21 cellular contexts compared by ENCODE assay signal in genomic region chr16:12793120-12793889, GRCh38.
"Had no signal": no experiment of that assay in that cellular context is flagged by ENCODE, and none has a peak within 500 bp of the region (broad histone marks: within the 10 kb centered on the region; RNA-seq: fewer than 3 reads in every experiment).

No MANE protein-coding gene starts in this region.

- H3K4me3 Mint-ChIP-seq: activated CD4-positive, alpha-beta memory T cell treated with anti-CD3 and anti-CD28 coated beads, Interleukin-2, amount 10 ng/mL, durations not matched to agents 7 days and 5 days; activated CD4-positive, alpha-beta T cell treated with anti-CD3 and anti-CD28 coated beads, Interleukin-2, amount 10 ng/mL, durations not matched to agents 24 days and 14 days; activated naive CD4-positive, alpha-beta T cell treated with anti-CD3 and anti-CD28 coated beads for 36 hours; activated naive CD8-positive, alpha-beta T cell treated with anti-CD3 and anti-CD28 coated beads, Interleukin-2, amount 50 U/mL, for 24 hours; activated T-cell treated with anti-CD3 and anti-CD28 coated beads, Interleukin-2, amount 50 U/mL, for 72 hours; mesothelial cell of epicardium; naive thymus-derived CD8-positive, alpha-beta T cell; type B pancreatic cell had no signal

- H3K27ac Mint-ChIP-seq: activated CD4-positive, alpha-beta memory T cell treated with anti-CD3 and anti-CD28 coated beads, Interleukin-2, amount 10 ng/mL, durations not matched to agents 7 days and 5 days; activated CD4-positive, alpha-beta T cell treated with anti-CD3 and anti-CD28 coated beads, Interleukin-2, amount 10 ng/mL, durations not matched to agents 24 days and 14 days; activated naive CD4-positive, alpha-beta T cell treated with anti-CD3 and anti-CD28 coated beads for 36 hours; activated naive CD8-positive, alpha-beta T cell treated with anti-CD3 and anti-CD28 coated beads, Interleukin-2, amount 50 U/mL, for 24 hours; activated T-cell treated with anti-CD3 and anti-CD28 coated beads, Interleukin-2, amount 50 U/mL, for 72 hours; mesothelial cell of epicardium; naive thymus-derived CD8-positive, alpha-beta T cell; progenitor cell of endocrine pancreas; type B pancreatic cell had no signal

- ATAC-seq: activated naive CD8-positive, alpha-beta T cell treated with anti-CD3 and anti-CD28 coated beads, Interleukin-2, amount 50 U/mL, for 24 hours; activated T-cell treated with anti-CD3 and anti-CD28 coated beads, Interleukin-2, amount 50 U/mL, for 72 hours; left lobe of liver; naive thymus-derived CD8-positive, alpha-beta T cell had no signal

- H3K27me3 ChIP-seq: esophagus muscularis mucosa, vagina had no signal

- H3K9me3 ChIP-seq: esophagus muscularis mucosa, thoracic aorta, vagina had no signal

- H3K4me1 Mint-ChIP-seq: activated CD4-positive, alpha-beta T cell treated with anti-CD3 and anti-CD28 coated beads, Interleukin-2, amount 10 ng/mL, durations not matched to agents 24 days and 14 days; activated naive CD8-positive, alpha-beta T cell treated with anti-CD3 and anti-CD28 coated beads, Interleukin-2, amount 50 U/mL, for 24 hours; mesothelial cell of epicardium had no signal

- H3K27me3 Mint-ChIP-seq: activated CD4-positive, alpha-beta memory T cell treated with anti-CD3 and anti-CD28 coated beads, Interleukin-2, amount 10 ng/mL, durations not matched to agents 7 days and 5 days; activated CD4-positive, alpha-beta T cell treated with anti-CD3 and anti-CD28 coated beads, Interleukin-2, amount 10 ng/mL, durations not matched to agents 24 days and 14 days; activated naive CD8-positive, alpha-beta T cell treated with anti-CD3 and anti-CD28 coated beads, Interleukin-2, amount 50 U/mL, for 24 hours; naive thymus-derived CD8-positive, alpha-beta T cell; progenitor cell of endocrine pancreas; type B pancreatic cell had no signal

- H3K4me3 ChIP-seq: esophagus muscularis mucosa, lung, thoracic aorta, vagina had no signal

- H3K27ac ChIP-seq: esophagus muscularis mucosa, thoracic aorta, vagina had no signal

- H3K36me3 Mint-ChIP-seq: type B pancreatic cell had no signal

- H3K36me3 ChIP-seq: esophagus muscularis mucosa, thoracic aorta, vagina had no signal

- DNase-seq: activated CD4-positive, alpha-beta memory T cell treated with anti-CD3 and anti-CD28 coated beads, Interleukin-2, amount 10 ng/mL, durations not matched to agents 7 days and 5 days; activated CD4-positive, alpha-beta T cell treated with anti-CD3 and anti-CD28 coated beads, Interleukin-2, amount 10 ng/mL, durations not matched to agents 24 days and 14 days; activated effector memory CD4-positive, alpha-beta T cell treated with Interleukin-2 at 50 U/mL for 16 hours; activated naive CD4-positive, alpha-beta T cell treated with anti-CD3 and anti-CD28 coated beads for 36 hours; activated naive CD8-positive, alpha-beta T cell treated with anti-CD3 and anti-CD28 coated beads, Interleukin-2, amount 50 U/mL, for 24 hours; activated T-cell treated with anti-CD3 and anti-CD28 coated beads, Interleukin-2, amount 50 U/mL, for 72 hours; effector memory CD4-positive, alpha-beta T cell; hippocampal formation; kidney; naive thymus-derived CD8-positive, alpha-beta T cell; stimulated activated CD4-positive, alpha-beta T cell treated with anti-CD3 and anti-CD28 coated beads, Interleukin-4, amount 100 ng/mL, for 24 hours; stimulated activated naive CD4-positive, alpha-beta T cell treated with Interleukin-2 at 50 U/mL for 16 hours; T-helper 9 cell had no signal
